ENCODE assay signal across 16 cellular contexts in genomic region chr2:132991464-132992045, GRCh38.
"Had no signal": no experiment of that assay in that cellular context is flagged by ENCODE, and none has a peak within 500 bp of the region (broad histone marks: within the 10 kb centered on the region; RNA-seq: fewer than 3 reads in every experiment).

No MANE protein-coding gene starts in this region.

- H3K9me3 Mint-ChIP-seq: activated naive CD8-positive, alpha-beta T cell treated with anti-CD3 and anti-CD28 coated beads for 36 hours; activated T-cell treated with anti-CD3 and anti-CD28 coated beads, Interleukin-2, amount 50 U/mL, for 24 hours; memory B cell; T-helper 2 cell treated with Interferon-gamma antibody and Interleukin-4, amounts not matched to agents 5 μg/mL and 100 μg/mL, for 36 hours had no signal

- H3K27me3 Mint-ChIP-seq: activated naive CD8-positive, alpha-beta T cell treated with anti-CD3 and anti-CD28 coated beads for 36 hours; activated T-cell treated with anti-CD3 and anti-CD28 coated beads, Interleukin-2, amount 50 U/mL, for 24 hours; memory B cell; natural killer cell treated with Interleukin-12 subunit alpha and Interleukin-12 subunit beta and Interleukin-15 and Interleukin-18, amount 100 ng/mL, for 72 hours had no signal

- H3K36me3 ChIP-seq: esophagus muscularis mucosa, left lung, transverse colon had no signal

- DNase-seq: activated effector memory CD4-positive, alpha-beta T cell treated with anti-CD3 and anti-CD28 coated beads, Interleukin-2, amount 50 U/mL, for 16 hours; activated naive CD8-positive, alpha-beta T cell treated with anti-CD3 and anti-CD28 coated beads for 36 hours; activated T-cell treated with anti-CD3 and anti-CD28 coated beads, Interleukin-2, amount 50 U/mL, for 24 hours; anterior cingulate cortex; dorsolateral prefrontal cortex; left lung; nucleus accumbens; right cardiac atrium; transverse colon had no signal

- H3K27ac ChIP-seq: dorsolateral prefrontal cortex, esophagus muscularis mucosa, left lung, transverse colon had no signal

- H3K27me3 ChIP-seq: dorsolateral prefrontal cortex, esophagus muscularis mucosa, left lung, transverse colon had no signal

- H3K4me2 ChIP-seq: smooth muscle cell had no signal

- ATAC-seq: left lung; natural killer cell treated with Interleukin-12 subunit alpha and Interleukin-12 subunit beta and Interleukin-15 and Interleukin-18, amount 100 ng/mL, for 72 hours; right cardiac atrium; stimulated activated effector memory CD8-positive, alpha-beta T cell treated with anti-CD3 and anti-CD28 coated beads, Interleukin-12 subunit alpha, Interleukin-12 subunit beta, amount 100 ng/mL, for 72 hours had no signal

- H3K4me3 ChIP-seq: esophagus muscularis mucosa, left lung, smooth muscle cell, transverse colon had no signal

- H3K27ac Mint-ChIP-seq: activated naive CD8-positive, alpha-beta T cell treated with anti-CD3 and anti-CD28 coated beads for 36 hours; activated T-cell treated with anti-CD3 and anti-CD28 coated beads, Interleukin-2, amount 50 U/mL, for 24 hours; memory B cell; natural killer cell treated with Interleukin-12 subunit alpha and Interleukin-12 subunit beta and Interleukin-15 and Interleukin-18, amount 100 ng/mL, for 72 hours; progenitor cell of endocrine pancreas; stimulated activated effector memory CD8-positive, alpha-beta T cell treated with anti-CD3 and anti-CD28 coated beads, Interleukin-12 subunit alpha, Interleukin-12 subunit beta, amount 100 ng/mL, for 72 hours; T-helper 2 cell treated with Interferon-gamma antibody and Interleukin-4, amounts not matched to agents 5 μg/mL and 100 μg/mL, for 36 hours had no signal

- H3K4me3 Mint-ChIP-seq: activated naive CD8-positive, alpha-beta T cell treated with anti-CD3 and anti-CD28 coated beads for 36 hours; activated T-cell treated with anti-CD3 and anti-CD28 coated beads, Interleukin-2, amount 50 U/mL, for 24 hours; memory B cell; natural killer cell treated with Interleukin-12 subunit alpha and Interleukin-12 subunit beta and Interleukin-15 and Interleukin-18, amount 100 ng/mL, for 72 hours; stimulated activated effector memory CD8-positive, alpha-beta T cell treated with anti-CD3 and anti-CD28 coated beads, Interleukin-12 subunit alpha, Interleukin-12 subunit beta, amount 100 ng/mL, for 72 hours; T-helper 2 cell treated with Interferon-gamma antibody and Interleukin-4, amounts not matched to agents 5 μg/mL and 100 μg/mL, for 36 hours had no signal

- H3K4me1 ChIP-seq: esophagus muscularis mucosa, left lung, transverse colon had no signal

- H3K9me3 ChIP-seq: esophagus muscularis mucosa, left lung, transverse colon had no signal

- H3K36me3 Mint-ChIP-seq: activated naive CD8-positive, alpha-beta T cell treated with anti-CD3 and anti-CD28 coated beads for 36 hours; memory B cell; natural killer cell treated with Interleukin-12 subunit alpha and Interleukin-12 subunit beta and Interleukin-15 and Interleukin-18, amount 100 ng/mL, for 72 hours; stimulated activated effector memory CD8-positive, alpha-beta T cell treated with anti-CD3 and anti-CD28 coated beads, Interleukin-12 subunit alpha, Interleukin-12 subunit beta, amount 100 ng/mL, for 72 hours had no signal

- H3K4me1 Mint-ChIP-seq: activated naive CD8-positive, alpha-beta T cell treated with anti-CD3 and anti-CD28 coated beads for 36 hours; memory B cell; stimulated activated effector memory CD8-positive, alpha-beta T cell treated with anti-CD3 and anti-CD28 coated beads, Interleukin-12 subunit alpha, Interleukin-12 subunit beta, amount 100 ng/mL, for 72 hours had no signal
